ENCODE assay signal across 13 cellular contexts in genomic region chr9:133677126-133678010, GRCh38. TPM values are rescaled to one million over a fixed set of nuclear protein-coding genes. Genes with fewer than 3 reads are reported as not detected.
DNase-seq lines count a peak whose midpoint lies in the region; FAIRE-seq and TF ChIP-seq lines count a peak whose summit lies in the region.
"Had no signal": no experiment of that assay in that cellular context is flagged by ENCODE, and none has a peak within 500 bp of the region (broad histone marks: within the 10 kb centered on the region; RNA-seq: fewer than 3 reads in every experiment).

No MANE protein-coding gene starts in this region.

- no peaks in the 10 kb centered on the region for H3K27me3 Mint-ChIP-seq in activated T-helper 1 cell treated with anti-CD3 and anti-CD28 coated beads, Interleukin-12 subunit alpha, Interleukin-12 subunit beta, Interleukin-2, Interleukin-4 antibody, amounts not matched to agents 30 ng/mL and 10 ng/mL and 1 ng/mL, durations not matched to agents 14 hours and 24 hours and 36 hours (ENCODE audit: insufficient read depth)
- peaks cover 3 to 7% (median 5%) of the 10 kb centered on the region in 3 donors for H3K27me3 Mint-ChIP-seq in CD14-positive monocyte (ENCODE audit: low read depth in 3 of 3)

- WGBS in mesenchymal stem cell, result 92% methylated on average over 17 of the region's 17 CpGs
- WGBS in urinary bladder, result 90% methylated on average over 17 of the region's 17 CpGs

- peak overlapping the region; percentile 44 for H4K91ac ChIP-seq in mesenchymal stem cell (ENCODE audit: low read length)

- no peak overlapping the region for H3K23ac ChIP-seq in mesenchymal stem cell (ENCODE audit: low read length in 2 of 2)

- H3K4ac ChIP-seq in mesenchymal stem cell (ENCODE audit: low read depth in 1 of 2, low read length in 2 of 2), result no peak overlapping the region

- no peak overlapping the region for H3K4me2 ChIP-seq in mesenchymal stem cell (ENCODE audit: low read length, poor library complexity, severe bottlenecking)

- no peak overlapping the region for H3K4me3 ChIP-seq in mesenchymal stem cell (ENCODE audit: insufficient read depth in 1 of 2, low read depth in 1 of 2, low read length in 2 of 2)
- no peak overlapping the region for H3K4me3 ChIP-seq in urinary bladder (ENCODE audit: low read depth, low read length)

- no peak overlapping the region for H3K18ac ChIP-seq in mesenchymal stem cell (ENCODE audit: low read depth in 1 of 2, low read length in 2 of 2)

- peaks cover 37% of the 10 kb centered on the region for H3K4me1 Mint-ChIP-seq in activated T-helper 1 cell treated with anti-CD3 and anti-CD28 coated beads, Interleukin-12 subunit alpha, Interleukin-12 subunit beta, Interleukin-2, Interleukin-4 antibody, amounts not matched to agents 30 ng/mL and 10 ng/mL and 1 ng/mL, durations not matched to agents 14 hours and 24 hours and 36 hours (ENCODE audit: low read depth)
- H3K4me1 Mint-ChIP-seq in CD14-positive monocyte, result no peaks in the 10 kb centered on the region

- H3K9ac ChIP-seq in mesenchymal stem cell (ENCODE audit: low read length), result no peak overlapping the region

- H3K36me3 ChIP-seq in mesenchymal stem cell (ENCODE audit: control insufficient read depth in 1 of 2, insufficient read depth in 2 of 2, low read depth in 1 of 2, low read length in 2 of 2) (no peaks in the 10 kb centered on the region), urinary bladder (ENCODE audit: insufficient read depth) (no peaks in the 10 kb centered on the region)

- CTCF ChIA-PET in GM10248 (lab: Yijun Ruan, JAX), result no interaction called here

- H3K27ac ChIP-seq in mesenchymal stem cell (ENCODE audit: low read length, poor library complexity, severe bottlenecking) (no peak overlapping the region), urinary bladder (ENCODE audit: low read depth) (peak overlapping the region; percentile 7)

- POLR2A ChIA-PET in GM10248 (lab: Yijun Ruan, JAX), result no interaction called here

- H3K79me1 ChIP-seq in mesenchymal stem cell (replicated peaks; ENCODE audit: low read length, poor library complexity, severe bottlenecking), result no peaks in the 10 kb centered on the region

- H3K27me3 ChIP-seq in mesenchymal stem cell (ENCODE audit: control insufficient read depth in 1 of 2, insufficient read depth in 1 of 2, low read length in 2 of 2), result peaks cover 51 to 81% of the 10 kb centered on the region in 2 experiments

- H3K9me3 Mint-ChIP-seq in activated T-helper 1 cell treated with anti-CD3 and anti-CD28 coated beads, Interleukin-12 subunit alpha, Interleukin-12 subunit beta, Interleukin-2, Interleukin-4 antibody, amounts not matched to agents 30 ng/mL and 10 ng/mL and 1 ng/mL, durations not matched to agents 14 hours and 24 hours and 36 hours, result no peaks in the 10 kb centered on the region
- peaks cover 0 to 3% (median 0%) of the 10 kb centered on the region in 7 donors for H3K9me3 Mint-ChIP-seq in CD14-positive monocyte

- peak overlapping the region; percentile 87 for H3K27ac Mint-ChIP-seq in activated T-helper 1 cell treated with anti-CD3 and anti-CD28 coated beads, Interleukin-12 subunit alpha, Interleukin-12 subunit beta, Interleukin-2, Interleukin-4 antibody, amounts not matched to agents 30 ng/mL and 10 ng/mL and 1 ng/mL, durations not matched to agents 14 hours and 24 hours and 36 hours
- H3K27ac Mint-ChIP-seq in CD14-positive monocyte, result peak overlapping the region in 2 of 7 donors; percentile 30 to 65
- H3K27ac Mint-ChIP-seq: progenitor cell of endocrine pancreas had no signal

- peak overlapping the region in 1 of 2 experiments; percentile 19 for H2BK12ac ChIP-seq in mesenchymal stem cell (ENCODE audit: low read length in 2 of 2)

- no peak overlapping the region for H2BK5ac ChIP-seq in mesenchymal stem cell (ENCODE audit: low read depth, low read length, poor library complexity, severe bottlenecking)

- H3K14ac ChIP-seq in mesenchymal stem cell (ENCODE audit: low read length in 2 of 2), result no peak overlapping the region

- FAIRE-seq in GM19239 (lab: Jason Lieb, UNC), result no peak

- H4K8ac ChIP-seq in mesenchymal stem cell (ENCODE audit: low read length), result no peak overlapping the region

- H3K4me1 ChIP-seq in mesenchymal stem cell (ENCODE audit: control insufficient read depth, insufficient read depth, low read depth, low read length) (peaks cover 1% of the 10 kb centered on the region), urinary bladder (ENCODE audit: insufficient read depth) (no peaks in the 10 kb centered on the region)

- H2AFZ ChIP-seq in mesenchymal stem cell (ENCODE audit: low read depth, low read length), result no peak overlapping the region

- H2BK15ac ChIP-seq in mesenchymal stem cell (ENCODE audit: low read depth, poor library complexity, severe bottlenecking), result no peak overlapping the region

- intact Hi-C loops in activated T-helper 1 cell treated with anti-CD3 and anti-CD28 coated beads, Interleukin-12 subunit alpha, Interleukin-12 subunit beta, Interleukin-2, Interleukin-4 antibody, amounts not matched to agents 30 ng/mL and 10 ng/mL and 1 ng/mL, durations not matched to agents 14 hours and 24 hours and 36 hours (cut with micrococcal nuclease), result loop anchor here (5.0 kb wide), 1 partner anchor 55 kb away; no protein-coding TSS in a partner anchor
- intact Hi-C loops in CD14-positive monocyte (cut with micrococcal nuclease), result no loop called here

- TF ChIP-seq CTCF in GM10248 (IDR thresholded peaks at IDR 0.05; ENCODE audit: control extremely low read depth, extremely low read depth, low read depth, missing control alignments) (no peak), CD14-positive monocyte (IDR thresholded peaks at IDR 0.05) (no peak)

- DNase-seq in stimulated activated CD4-positive, alpha-beta T cell treated with anti-CD3 and anti-CD28 coated beads, Interleukin-15, amount 100 ng/mL, for 24 hours, result peak; percentile 53
- DNase-seq in stimulated activated CD4-positive, alpha-beta T cell treated with anti-CD3 and anti-CD28 coated beads, Interleukin-4, amount 100 ng/mL, for 1 hour, result no peak
- DNase-seq in activated T-helper 1 cell treated with anti-CD3 and anti-CD28 coated beads, Interleukin-12 subunit alpha, Interleukin-12 subunit beta, Interleukin-2, Interleukin-4 antibody, amounts not matched to agents 30 ng/mL and 10 ng/mL and 1 ng/mL, durations not matched to agents 14 hours and 24 hours and 36 hours (ENCODE audit: low spot score), result peak; percentile 65
- DNase-seq in mesenchymal stem cell (no peak), GM10248 (ENCODE audit: extremely low spot score) (no peak), GM19239 (ENCODE audit: insufficient read length, low spot score) (no peak), CD14-positive monocyte (ENCODE audit: low spot score) (no peak)
- DNase-seq: HCEC 1CT, MM.1S, NCI-H774 had no signal

- no peak overlapping the region for H2AK5ac ChIP-seq in mesenchymal stem cell (ENCODE audit: low read length, severe bottlenecking)

- H3K9me3 ChIP-seq in mesenchymal stem cell (ENCODE audit: control insufficient read depth, low read length), result no peaks in the 10 kb centered on the region

- H2BK120ac ChIP-seq in mesenchymal stem cell (ENCODE audit: low read depth, low read length), result no peak overlapping the region

- H3K36me3 Mint-ChIP-seq in activated T-helper 1 cell treated with anti-CD3 and anti-CD28 coated beads, Interleukin-12 subunit alpha, Interleukin-12 subunit beta, Interleukin-2, Interleukin-4 antibody, amounts not matched to agents 30 ng/mL and 10 ng/mL and 1 ng/mL, durations not matched to agents 14 hours and 24 hours and 36 hours (ENCODE audit: low read depth), result no peaks in the 10 kb centered on the region
- no peaks in the 10 kb centered on the region for H3K36me3 Mint-ChIP-seq in CD14-positive monocyte
- H3K36me3 Mint-ChIP-seq: brain had no signal

- H3K4me3 Mint-ChIP-seq in activated T-helper 1 cell treated with anti-CD3 and anti-CD28 coated beads, Interleukin-12 subunit alpha, Interleukin-12 subunit beta, Interleukin-2, Interleukin-4 antibody, amounts not matched to agents 30 ng/mL and 10 ng/mL and 1 ng/mL, durations not matched to agents 14 hours and 24 hours and 36 hours, result peak overlapping the region; percentile 56
- H3K4me3 Mint-ChIP-seq in CD14-positive monocyte, result no peak overlapping the region
- H3K4me3 Mint-ChIP-seq: brain had no signal

RNA-seq across cellular contexts. Expression of gene DBH, which starts 41.2 kb away (rescaled TPM):
- not detected in 2 replicates for total RNA-seq in activated T-helper 1 cell treated with anti-CD3 and anti-CD28 coated beads, Interleukin-12 subunit alpha, Interleukin-12 subunit beta, Interleukin-2, Interleukin-4 antibody, amounts not matched to agents 30 ng/mL and 10 ng/mL and 1 ng/mL, durations not matched to agents 14 hours and 24 hours and 36 hours
- polyA plus RNA-seq in mesenchymal stem cell (2013, experiment 1 of 2), result not detected
- polyA plus RNA-seq in mesenchymal stem cell (2013, experiment 2 of 2), result not detected
- total RNA-seq in urinary bladder, result 0.79 TPM
- polyA plus RNA-seq in urinary bladder (0.98 TPM), CD14-positive monocyte (not detected)
- total RNA-seq: progenitor cell of endocrine pancreas had no signal

Comparison
In these comparisons a context has a peak if more than half of its experiments do, and no peak if none do; other contexts are left out.
1. DNase-seq: peak in stimulated activated CD4-positive, alpha-beta T cell treated with anti-CD3 and anti-CD28 coated beads, Interleukin-15, amount 100 ng/mL, for 24 hours (single experiment) and activated T-helper 1 cell treated with anti-CD3 and anti-CD28 coated beads, Interleukin-12 subunit alpha, Interleukin-12 subunit beta, Interleukin-2, Interleukin-4 antibody, amounts not matched to agents 30 ng/mL and 10 ng/mL and 1 ng/mL, durations not matched to agents 14 hours and 24 hours and 36 hours (single experiment); none in stimulated activated CD4-positive, alpha-beta T cell treated with anti-CD3 and anti-CD28 coated beads, Interleukin-4, amount 100 ng/mL, for 1 hour (single experiment), mesenchymal stem cell (single experiment), GM10248 (single experiment), GM19239 (single experiment) and CD14-positive monocyte (single experiment).